Comparison of ENCODE assay signal across 1 cellular context in genomic region chr14:68345738-68346137, GRCh38.
TF ChIP-seq lines count a peak whose summit lies in the region.

No MANE protein-coding gene starts in this region.

TF ChIP-seq in HepG2, 621 proteins besides CTCF, POLR2A, EP300 and RAD21 (continued from another document):
- peak; percentile 82 for TF ChIP-seq ZBTB33 (CRISPR knock-in tag; IDR thresholded peaks at IDR 0.05)
- no peak for TF ChIP-seq ZBTB20 (CRISPR knock-in tag; IDR thresholded peaks at IDR 0.05; ENCODE audit: borderline replicate concordance, low read depth)
